Comparison of ENCODE assay signal across 8 cellular contexts in genomic region chr5:139246394-139246793, GRCh38. TPM values are rescaled to one million over a fixed set of nuclear protein-coding genes. Genes with fewer than 3 reads are reported as not detected.
A peak's percentile ranks its signal among the peaks of the same experiment; 100 is the strongest.
DNase-seq lines count a peak whose midpoint lies in the region; ATAC-seq and TF ChIP-seq lines count a peak whose summit lies in the region.

No MANE protein-coding gene starts in this region.

- H3K4me1 Mint-ChIP-seq in CD14-positive monocyte, result peaks cover 24% of the 10 kb centered on the region

- H3K4me3 Mint-ChIP-seq in CD14-positive monocyte, result peak overlapping the region in 1 of 2 donors; percentile 78

- DNase-seq in CD14-positive monocyte (ENCODE audit: low spot score) (peak; percentile 82), NOMO-1 (lab: John Stamatoyannopoulos, UW; ENCODE audit: unreplicated experiment in 2 of 2) (peak; percentile 76 to 90), occipital lobe (lab: John Stamatoyannopoulos, UW) (peak; percentile 30), cortex of kidney (lab: John Stamatoyannopoulos, UW) (no peak), NCI-H2196 (lab: John Stamatoyannopoulos, UW; ENCODE audit: unreplicated experiment) (no peak)
- peak; percentile 61 for DNase-seq in activated naive CD4-positive, alpha-beta T cell treated with anti-CD3 and anti-CD28 coated beads, Interleukin-2, amount 50 U/mL, for 16 hours
- DNase-seq in effector CD4-positive, alpha-beta T cell, result no peak

- H3K27ac Mint-ChIP-seq in CD14-positive monocyte, result peak overlapping the region; percentile 75 to 94 (median 87)

- H3K36me3 Mint-ChIP-seq in CD14-positive monocyte, result no peaks in the 10 kb centered on the region

- no peak for TF ChIP-seq CTCF in CD14-positive monocyte (IDR thresholded peaks at IDR 0.05)

- peaks cover 0 to 11% (median 6%) of the 10 kb centered on the region in 7 donors for H3K9me3 Mint-ChIP-seq in CD14-positive monocyte

- intact Hi-C loops in CD14-positive monocyte (cut with micrococcal nuclease), result no loop called here

- no peak for ATAC-seq in HG03175 (IDR thresholded peaks at IDR 0.05; ENCODE audit: unreplicated experiment)

- peaks cover 0 to 2% (median 0%) of the 10 kb centered on the region in 3 donors for H3K27me3 Mint-ChIP-seq in CD14-positive monocyte (ENCODE audit: low read depth in 3 of 3)

RNA-seq across cellular contexts. Expression of gene MATR3, which starts 47.1 kb away (rescaled TPM):
- 100 to 1,000 TPM; 137 to 174 TPM for polyA plus RNA-seq in CD14-positive monocyte
- 769 TPM for total RNA-seq in occipital lobe

RNA-seq across cellular contexts. Expression of gene SIL1, which starts 48.2 kb away (rescaled TPM):
- polyA plus RNA-seq in CD14-positive monocyte, result 10 to 100 TPM; 27.9 to 35.1 TPM
- 11.7 TPM for total RNA-seq in occipital lobe

Comparison
In these comparisons a context has a peak if more than half of its experiments do, and no peak if none do; other contexts are left out.
1. DNase-seq: peak in CD14-positive monocyte (single experiment), NOMO-1 (2 of 2), activated naive CD4-positive, alpha-beta T cell treated with anti-CD3 and anti-CD28 coated beads, Interleukin-2, amount 50 U/mL, for 16 hours (single experiment) and occipital lobe (single experiment); none in cortex of kidney (single experiment), effector CD4-positive, alpha-beta T cell (single experiment) and NCI-H2196 (single experiment).